In the genomic region with DNA sequence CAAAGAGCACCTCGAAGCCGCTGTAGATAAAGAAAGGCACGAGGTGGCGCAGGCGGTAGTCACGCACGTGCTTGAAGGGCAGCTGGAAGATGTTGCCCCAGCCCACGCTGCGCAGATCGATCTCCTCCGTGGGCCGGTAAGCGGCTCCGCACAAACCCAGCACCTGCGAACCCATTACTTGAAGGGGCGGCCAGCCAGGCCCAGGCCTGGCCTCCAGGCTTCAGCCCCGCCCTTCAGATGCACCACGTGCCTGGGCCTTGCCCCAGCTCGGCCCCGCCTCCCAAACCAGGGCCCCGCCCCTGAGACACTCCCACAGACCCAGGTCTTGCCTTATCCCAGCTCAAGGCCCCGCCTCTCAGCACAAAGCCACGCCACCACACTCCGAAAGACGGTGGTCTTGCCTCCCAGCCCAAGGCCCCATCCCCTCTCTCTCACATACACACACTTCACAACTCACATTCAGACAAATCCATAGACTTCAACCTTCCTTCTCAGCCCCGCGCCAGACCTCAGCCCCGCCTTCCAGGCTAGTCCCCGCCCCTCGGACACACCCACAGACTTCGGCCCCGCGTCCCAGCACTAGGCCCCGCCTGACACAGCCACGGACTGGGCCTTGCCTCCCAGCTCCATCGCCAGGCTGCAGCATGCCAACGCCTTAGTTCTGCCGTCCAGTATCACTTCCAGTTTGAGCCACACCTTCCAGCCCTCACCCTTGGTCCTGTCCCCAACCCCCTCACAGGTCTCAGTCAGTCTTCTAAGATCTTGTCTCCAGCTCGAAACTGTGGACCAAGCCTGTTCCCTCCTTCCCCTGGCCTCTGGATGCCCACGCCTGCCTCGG, we compare ENCODE assay signal across 2 cellular contexts.
A peak's percentile ranks its signal among the peaks of the same experiment; 100 is the strongest.
TF ChIP-seq lines count a peak whose summit lies in the region.

No MANE protein-coding gene starts in this region.

TF ChIP-seq in GM12891, 5 proteins besides CTCF, POLR2A, EP300 and RAD21:
- TF ChIP-seq POLR2AphosphoS5 (IDR thresholded peaks at IDR 0.05; ENCODE audit: low read depth, low read length) (no peak), SPI1 (IDR thresholded peaks at IDR 0.05; ENCODE audit: low read depth, low read length) (no peak), PAX5 (IDR thresholded peaks at IDR 0.05; ENCODE audit: insufficient read depth, low read length, severe bottlenecking) (no peak), POU2F2 (IDR thresholded peaks at IDR 0.05; ENCODE audit: low read depth, low read length) (peak; percentile 18; the same call in 1 of the 2 replicates), TAF1 (IDR thresholded peaks at IDR 0.05; ENCODE audit: low read depth, low read length) (no peak)

TF ChIP-seq in K562, 482 proteins besides CTCF, POLR2A, EP300 and RAD21 (continues in another document):
- TF ChIP-seq, protein P1, sequence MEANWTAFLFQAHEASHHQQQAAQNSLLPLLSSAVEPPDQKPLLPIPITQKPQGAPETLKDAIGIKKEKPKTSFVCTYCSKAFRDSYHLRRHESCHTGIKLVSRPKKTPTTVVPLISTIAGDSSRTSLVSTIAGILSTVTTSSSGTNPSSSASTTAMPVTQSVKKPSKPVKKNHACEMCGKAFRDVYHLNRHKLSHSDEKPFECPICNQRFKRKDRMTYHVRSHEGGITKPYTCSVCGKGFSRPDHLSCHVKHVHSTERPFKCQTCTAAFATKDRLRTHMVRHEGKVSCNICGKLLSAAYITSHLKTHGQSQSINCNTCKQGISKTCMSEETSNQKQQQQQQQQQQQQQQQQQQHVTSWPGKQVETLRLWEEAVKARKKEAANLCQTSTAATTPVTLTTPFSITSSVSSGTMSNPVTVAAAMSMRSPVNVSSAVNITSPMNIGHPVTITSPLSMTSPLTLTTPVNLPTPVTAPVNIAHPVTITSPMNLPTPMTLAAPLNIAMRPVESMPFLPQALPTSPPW (CRISPR knock-in tag; IDR thresholded peaks at IDR 0.05) = peak; percentile 64
- TF ChIP-seq NFIC (IDR thresholded peaks at IDR 0.05) (peak; percentile 53), HMGXB4 (CRISPR knock-in tag; IDR thresholded peaks at IDR 0.05) (0 out of 2 replicates have a peak, but pooled peaks have one; percentile 13), ERF (CRISPR knock-in tag; IDR thresholded peaks at IDR 0.05) (peak; percentile 52; the same call in 1 of the 2 replicates), ZNF668 (CRISPR knock-in tag; IDR thresholded peaks at IDR 0.05) (peak; percentile 33; the same call in 1 of the 2 replicates), RFX7 (CRISPR knock-in tag; IDR thresholded peaks at IDR 0.05) (no peak), BACH1 (tag; IDR thresholded peaks at IDR 0.05) (no peak), CBFA2T2 (conservative IDR thresholded peaks at IDR 0.05) (peak; percentile 63), ZBTB2 (IDR thresholded peaks at IDR 0.05) (no peak), BHLHE40 (IDR thresholded peaks at IDR 0.05; ENCODE audit: low read length) (peak; percentile 82), HDAC1 (IDR thresholded peaks at IDR 0.05) (peak in 1 of 2 experiments; percentile 83; a peak in 1 of 4 replicates), E2F8 (IDR thresholded peaks at IDR 0.05; ENCODE audit: low read depth, partially characterized antibody) (peak; percentile 67), POLR2B (IDR thresholded peaks at IDR 0.05; ENCODE audit: low read depth, partially characterized antibody) (peak; percentile 44), DNMT1 (IDR thresholded peaks at IDR 0.05) (peak; percentile 92; the same call in 1 of the 2 replicates), MGA (IDR thresholded peaks at IDR 0.05) (peak; percentile 97), MYC (IDR thresholded peaks at IDR 0.05; ENCODE audit: low read depth, low read length) (peak; percentile 72), MYC (CRISPR knock-in tag; IDR thresholded peaks at IDR 0.05; ENCODE audit: borderline replicate concordance, low read depth) (peak; percentile 91), TCFL5 (CRISPR knock-in tag; conservative IDR thresholded peaks at IDR 0.05) (no peak), ZKSCAN1 (IDR thresholded peaks at IDR 0.05; ENCODE audit: low read depth, low read length) (0 out of 2 replicates have a peak, but pooled peaks have one; percentile 2), L3MBTL2 (IDR thresholded peaks at IDR 0.05) (peak; percentile 96), EHMT2 (IDR thresholded peaks at IDR 0.05) (no peak), PTRF (tag; IDR thresholded peaks at IDR 0.05) (no peak)
- TF ChIP-seq, protein P2, sequence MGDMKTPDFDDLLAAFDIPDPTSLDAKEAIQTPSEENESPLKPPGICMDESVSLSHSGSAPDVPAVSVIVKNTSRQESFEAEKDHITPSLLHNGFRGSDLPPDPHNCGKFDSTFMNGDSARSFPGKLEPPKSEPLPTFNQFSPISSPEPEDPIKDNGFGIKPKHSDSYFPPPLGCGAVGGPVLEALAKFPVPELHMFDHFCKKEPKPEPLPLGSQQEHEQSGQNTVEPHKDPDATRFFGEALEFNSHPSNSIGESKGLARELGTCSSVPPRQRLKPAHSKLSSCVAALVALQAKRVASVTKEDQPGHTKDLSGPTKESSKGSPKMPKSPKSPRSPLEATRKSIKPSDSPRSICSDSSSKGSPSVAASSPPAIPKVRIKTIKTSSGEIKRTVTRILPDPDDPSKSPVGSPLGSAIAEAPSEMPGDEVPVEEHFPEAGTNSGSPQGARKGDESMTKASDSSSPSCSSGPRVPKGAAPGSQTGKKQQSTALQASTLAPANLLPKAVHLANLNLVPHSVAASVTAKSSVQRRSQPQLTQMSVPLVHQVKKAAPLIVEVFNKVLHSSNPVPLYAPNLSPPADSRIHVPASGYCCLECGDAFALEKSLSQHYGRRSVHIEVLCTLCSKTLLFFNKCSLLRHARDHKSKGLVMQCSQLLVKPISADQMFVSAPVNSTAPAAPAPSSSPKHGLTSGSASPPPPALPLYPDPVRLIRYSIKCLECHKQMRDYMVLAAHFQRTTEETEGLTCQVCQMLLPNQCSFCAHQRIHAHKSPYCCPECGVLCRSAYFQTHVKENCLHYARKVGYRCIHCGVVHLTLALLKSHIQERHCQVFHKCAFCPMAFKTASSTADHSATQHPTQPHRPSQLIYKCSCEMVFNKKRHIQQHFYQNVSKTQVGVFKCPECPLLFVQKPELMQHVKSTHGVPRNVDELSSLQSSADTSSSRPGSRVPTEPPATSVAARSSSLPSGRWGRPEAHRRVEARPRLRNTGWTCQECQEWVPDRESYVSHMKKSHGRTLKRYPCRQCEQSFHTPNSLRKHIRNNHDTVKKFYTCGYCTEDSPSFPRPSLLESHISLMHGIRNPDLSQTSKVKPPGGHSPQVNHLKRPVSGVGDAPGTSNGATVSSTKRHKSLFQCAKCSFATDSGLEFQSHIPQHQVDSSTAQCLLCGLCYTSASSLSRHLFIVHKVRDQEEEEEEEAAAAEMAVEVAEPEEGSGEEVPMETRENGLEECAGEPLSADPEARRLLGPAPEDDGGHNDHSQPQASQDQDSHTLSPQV (IDR thresholded peaks at IDR 0.05) = no peak
